20 cellular contexts compared by ENCODE assay signal in genomic region chr6:76615395-76615794, GRCh38.
"Had no signal": no experiment of that assay in that cellular context is flagged by ENCODE, and none has a peak within 500 bp of the region (broad histone marks: within the 10 kb centered on the region; RNA-seq: fewer than 3 reads in every experiment).

No MANE protein-coding gene starts in this region.

- H3K4me3 Mint-ChIP-seq: naive thymus-derived CD8-positive, alpha-beta T cell; nephron progenitor cell; stimulated activated memory B cell treated with anti-CD40 and anti-IgM and Interleukin-4, amounts not matched to agents 10 μg/mL and 1 μg/mL and 100 μg/mL, for 72 hours; type B pancreatic cell had no signal

- H3K27ac ChIP-seq: dorsolateral prefrontal cortex, lower lobe of right lung, prostate gland, right atrium auricular region, testis, tibial artery had no signal

- H3K27ac Mint-ChIP-seq: nephron progenitor cell; stimulated activated memory B cell treated with anti-CD40 and anti-IgM and Interleukin-4, amounts not matched to agents 10 μg/mL and 1 μg/mL and 100 μg/mL, for 72 hours; type B pancreatic cell had no signal

- H3K4me3 ChIP-seq: dorsolateral prefrontal cortex, lower lobe of right lung, prostate gland, right atrium auricular region, testis, tibial artery had no signal

- H3K4me1 ChIP-seq: lower lobe of right lung, prostate gland, right atrium auricular region, testis, tibial artery had no signal

- H3K36me3 Mint-ChIP-seq: naive thymus-derived CD8-positive, alpha-beta T cell; stimulated activated memory B cell treated with anti-CD40 and anti-IgM and Interleukin-4, amounts not matched to agents 10 μg/mL and 1 μg/mL and 100 μg/mL, for 72 hours; type B pancreatic cell had no signal

- H3K4me1 Mint-ChIP-seq: naive thymus-derived CD8-positive, alpha-beta T cell; nephron progenitor cell; stimulated activated memory B cell treated with anti-CD40 and anti-IgM and Interleukin-4, amounts not matched to agents 10 μg/mL and 1 μg/mL and 100 μg/mL, for 72 hours had no signal

- H3K27me3 Mint-ChIP-seq: stimulated activated memory B cell treated with anti-CD40 and anti-IgM and Interleukin-4, amounts not matched to agents 10 μg/mL and 1 μg/mL and 100 μg/mL, for 72 hours; type B pancreatic cell had no signal

- H3K27me3 ChIP-seq: dorsolateral prefrontal cortex, right atrium auricular region, testis, tibial artery had no signal

- H3K9me3 Mint-ChIP-seq: nephron progenitor cell, type B pancreatic cell had no signal

- FAIRE-seq: frontal cortex, keratinocyte had no signal

- H3K36me3 ChIP-seq: lower lobe of right lung, prostate gland, right atrium auricular region, tibial artery had no signal

- DNase-seq: dorsolateral prefrontal cortex; effector CD4-positive, alpha-beta T cell; left ventricle myocardium superior; lower lobe of right lung; naive thymus-derived CD8-positive, alpha-beta T cell; nephron progenitor cell; nucleus accumbens; stimulated activated CD4-positive, alpha-beta T cell treated with anti-CD3 and anti-CD28 coated beads, Interleukin-2, amount 100 ng/mL, for 24 hours; stimulated activated CD4-positive, alpha-beta T cell treated with anti-CD3 and anti-CD28 coated beads, Interleukin-4, amount 100 ng/mL, for 4 hours; stimulated activated naive CD8-positive, alpha-beta T cell treated with anti-CD3 and anti-CD28 coated beads, Interleukin-15, Interleukin-2, amounts not matched to agents 100 U/mL and 50 U/mL, for 24 hours; substantia nigra; testis; tibial artery had no signal

- ATAC-seq: left ventricle myocardium superior; naive thymus-derived CD8-positive, alpha-beta T cell; sciatic nerve; stimulated activated memory B cell treated with anti-CD40 and anti-IgM and Interleukin-4, amounts not matched to agents 10 μg/mL and 1 μg/mL and 100 μg/mL, for 72 hours; stimulated activated naive CD8-positive, alpha-beta T cell treated with anti-CD3 and anti-CD28 coated beads, Interleukin-15, Interleukin-2, amounts not matched to agents 100 U/mL and 50 U/mL, for 24 hours had no signal

- H3K9me3 ChIP-seq: lower lobe of right lung, prostate gland, right atrium auricular region, testis, tibial artery had no signal
